25 cellular contexts compared by ENCODE assay signal in genomic region chr18:58714821-58715220, GRCh38. TPM values are rescaled to one million over a fixed set of nuclear protein-coding genes. Genes with fewer than 3 reads are reported as not detected.
DNase-seq lines count a peak whose midpoint lies in the region; ATAC-seq and TF ChIP-seq lines count a peak whose summit lies in the region.
"Had no signal": no experiment of that assay in that cellular context is flagged by ENCODE, and none has a peak within 500 bp of the region (broad histone marks: within the 10 kb centered on the region; RNA-seq: fewer than 3 reads in every experiment).

No MANE protein-coding gene starts in this region.

- H3K36me3 ChIP-seq in DOHH2 (ENCODE audit: control insufficient read depth, low read length) (peaks cover 41% of the 10 kb centered on the region), ovary (no peaks in the 10 kb centered on the region)
- H3K36me3 ChIP-seq: HAP-1 had no signal

- 93 to 100% (median 100%) methylated on average over 1 of the region's 1 CpG for WGBS in ovary, 3 donors

- no peaks in the 10 kb centered on the region for H3K9me2 ChIP-seq in DOHH2 (replicated peaks; ENCODE audit: control insufficient read depth, low read length)

- no peaks in the 10 kb centered on the region for H3K27me3 ChIP-seq in DOHH2 (ENCODE audit: control insufficient read depth, low read length)
- no peaks in the 10 kb centered on the region for H3K27me3 ChIP-seq in ovary
- H3K27me3 ChIP-seq: ascending aorta, neutrophil had no signal

- no peak overlapping the region for H3K27ac Mint-ChIP-seq in activated CD4-positive, alpha-beta T cell treated with anti-CD3 and anti-CD28 coated beads, Interleukin-2, amount 10 ng/mL, durations not matched to agents 24 days and 14 days
- H3K27ac Mint-ChIP-seq in activated T-helper 17 cell treated with anti-CD3 and anti-CD28 coated beads, Interleukin-2, amount 50 U/mL, for 72 hours = peak overlapping the region; percentile 82
- H3K27ac Mint-ChIP-seq in natural killer cell = peak overlapping the region; percentile 86 to 92

- ATAC-seq in activated T-helper 17 cell treated with anti-CD3 and anti-CD28 coated beads, Interleukin-2, amount 50 U/mL, for 72 hours (replicated peaks) = peak; percentile 75
- ATAC-seq in natural killer cell (no peak), left lobe of liver (no peak)
- ATAC-seq: lower lobe of right lung, psoas muscle had no signal

- TF ChIP-seq EP300 in ovary (IDR thresholded peaks at IDR 0.05) = no peak

- intact Hi-C loops in activated CD4-positive, alpha-beta T cell treated with anti-CD3 and anti-CD28 coated beads, Interleukin-2, amount 10 ng/mL, durations not matched to agents 24 days and 14 days (cut with micrococcal nuclease) = loop anchor here (2.0 kb wide), 1 partner anchor 18 kb away; no protein-coding TSS in a partner anchor
- intact Hi-C loops in natural killer cell (cut with micrococcal nuclease) (loop anchor here (5.0 kb wide), 1 partner anchor 43 kb away; the partner anchor contains the start of gene MALT1), ovary (cut with DNase I) (no loop called here)

- H3K79me2 ChIP-seq in DOHH2 (ENCODE audit: control insufficient read depth, low read length) = no peaks in the 10 kb centered on the region

- H3K27ac ChIP-seq in DOHH2 (ENCODE audit: low read depth, low read length) (no peak overlapping the region), ovary (no peak overlapping the region)
- H3K27ac ChIP-seq: ascending aorta, KMS-11, lower lobe of right lung, neutrophil, psoas muscle had no signal

- no peaks in the 10 kb centered on the region for H3K9me3 Mint-ChIP-seq in activated CD4-positive, alpha-beta T cell treated with anti-CD3 and anti-CD28 coated beads, Interleukin-2, amount 10 ng/mL, durations not matched to agents 24 days and 14 days
- no peaks in the 10 kb centered on the region for H3K9me3 Mint-ChIP-seq in activated T-helper 17 cell treated with anti-CD3 and anti-CD28 coated beads, Interleukin-2, amount 50 U/mL, for 72 hours
- no peaks in the 10 kb centered on the region for H3K9me3 Mint-ChIP-seq in natural killer cell

- H3K27me3 Mint-ChIP-seq in activated CD4-positive, alpha-beta T cell treated with anti-CD3 and anti-CD28 coated beads, Interleukin-2, amount 10 ng/mL, durations not matched to agents 24 days and 14 days = no peaks in the 10 kb centered on the region
- no peaks in the 10 kb centered on the region for H3K27me3 Mint-ChIP-seq in activated T-helper 17 cell treated with anti-CD3 and anti-CD28 coated beads, Interleukin-2, amount 50 U/mL, for 72 hours
- no peaks in the 10 kb centered on the region for H3K27me3 Mint-ChIP-seq in natural killer cell (ENCODE audit: low read depth in 2 of 2)

- H3K9me3 ChIP-seq in DOHH2 (ENCODE audit: control insufficient read depth, insufficient read depth, low read length) (no peaks in the 10 kb centered on the region), ovary (no peaks in the 10 kb centered on the region)
- H3K9me3 ChIP-seq: ascending aorta, Caco-2, HAP-1, lower lobe of right lung, neutrophil, psoas muscle had no signal

- DNase-seq in activated CD4-positive, alpha-beta T cell treated with anti-CD3 and anti-CD28 coated beads, Interleukin-2, amount 10 ng/mL, durations not matched to agents 24 days and 14 days = peak; percentile 52
- no peak for DNase-seq in activated CD4-positive, alpha-beta T cell treated with anti-CD3 and anti-CD28 coated beads for 4 hours
- no peak for DNase-seq in natural killer cell
- DNase-seq in ovary = no peak
- no peak for DNase-seq in left lobe of liver (ENCODE audit: low spot score)
- no peak for DNase-seq in SW480 (ENCODE audit: low spot score)
- DNase-seq: activated CD8-positive, alpha-beta memory T cell treated with anti-CD3 and anti-CD28 coated beads, Interleukin-2, amount 50 U/mL, for 48 hours; activated gamma-delta T cell; Caco-2; caudate nucleus; dermis blood vessel endothelial cell; DMS79 treated with DMSO at 0.1 percent for 48 hours; kidney; lower lobe of right lung; NCI-H1436 treated with DMSO at 0.1 percent for 48 hours; NCI-H2107; NCI-H510A; psoas muscle; SIG-M5 had no signal

- no peak overlapping the region; the same call in 1 of the 2 replicates for H3K4me2 ChIP-seq in DOHH2 (ENCODE audit: low read length)
- H3K4me2 ChIP-seq: KMS-11 had no signal

- H3K4me3 ChIP-seq in DOHH2 (ENCODE audit: low read length) = peak overlapping the region; percentile 25; the same call in 1 of the 2 replicates
- no peak overlapping the region for H3K4me3 ChIP-seq in ovary
- H3K4me3 ChIP-seq: ascending aorta, HAP-1, lower lobe of right lung, psoas muscle had no signal

- no peak for TF ChIP-seq POLR2A in ovary (IDR thresholded peaks at IDR 0.05)

- TF ChIP-seq CTCF in DOHH2 (IDR thresholded peaks at IDR 0.05; ENCODE audit: low read depth, low read length, poor library complexity, severe bottlenecking) = no peak
- TF ChIP-seq CTCF in natural killer cell (IDR thresholded peaks at IDR 0.05) = no peak
- TF ChIP-seq CTCF in ovary (IDR thresholded peaks at IDR 0.05) = no peak

- H3K4me3 Mint-ChIP-seq in activated CD4-positive, alpha-beta T cell treated with anti-CD3 and anti-CD28 coated beads, Interleukin-2, amount 10 ng/mL, durations not matched to agents 24 days and 14 days = no peak overlapping the region
- peak overlapping the region; percentile 36 for H3K4me3 Mint-ChIP-seq in activated T-helper 17 cell treated with anti-CD3 and anti-CD28 coated beads, Interleukin-2, amount 50 U/mL, for 72 hours
- H3K4me3 Mint-ChIP-seq in natural killer cell = no peak overlapping the region

- H3K4me1 Mint-ChIP-seq in activated CD4-positive, alpha-beta T cell treated with anti-CD3 and anti-CD28 coated beads, Interleukin-2, amount 10 ng/mL, durations not matched to agents 24 days and 14 days = peaks cover 40% of the 10 kb centered on the region
- peaks cover 33% of the 10 kb centered on the region for H3K4me1 Mint-ChIP-seq in activated T-helper 17 cell treated with anti-CD3 and anti-CD28 coated beads, Interleukin-2, amount 50 U/mL, for 72 hours
- H3K4me1 Mint-ChIP-seq in natural killer cell = peaks cover 29 to 34% of the 10 kb centered on the region in 2 donors

- H4K20me1 ChIP-seq in DOHH2 (ENCODE audit: control insufficient read depth, insufficient read depth, low read depth, low read length) = no peaks in the 10 kb centered on the region

- H3K4me1 ChIP-seq in DOHH2 (ENCODE audit: control insufficient read depth, low read length) (peaks cover 34% of the 10 kb centered on the region), ovary (ENCODE audit: insufficient read depth) (no peaks in the 10 kb centered on the region)
- H3K4me1 ChIP-seq: ascending aorta, Caco-2, HAP-1, psoas muscle had no signal

- H3K36me3 Mint-ChIP-seq in activated CD4-positive, alpha-beta T cell treated with anti-CD3 and anti-CD28 coated beads, Interleukin-2, amount 10 ng/mL, durations not matched to agents 24 days and 14 days (ENCODE audit: low read depth) = peaks cover 49% of the 10 kb centered on the region
- H3K36me3 Mint-ChIP-seq in activated T-helper 17 cell treated with anti-CD3 and anti-CD28 coated beads, Interleukin-2, amount 50 U/mL, for 72 hours (ENCODE audit: low read depth) = peaks cover 93% of the 10 kb centered on the region
- no peaks in the 10 kb centered on the region for H3K36me3 Mint-ChIP-seq in natural killer cell

- H3F3A ChIP-seq in DOHH2 (ENCODE audit: control insufficient read depth, insufficient read depth) = no peaks in the 10 kb centered on the region

RNA-seq across cellular contexts. Expression of gene MALT1, which starts 43.6 kb away (rescaled TPM):
- total RNA-seq in activated CD4-positive, alpha-beta T cell treated with anti-CD3 and anti-CD28 coated beads, Interleukin-2, amount 10 ng/mL, durations not matched to agents 24 days and 14 days = 22.7 and 24.9 TPM in 2 replicates
- 10 to 100 TPM; 45.3 to 92.3 TPM for total RNA-seq in activated T-helper 17 cell treated with anti-CD3 and anti-CD28 coated beads, Interleukin-2, amount 50 U/mL, for 72 hours
- 10 to 100 TPM; 49.8 to 55.8 (median 54.5) TPM for total RNA-seq in natural killer cell
- 10 to 100 TPM; 14.5 to 24.7 (median 19.0) TPM for total RNA-seq in ovary
- 10 to 100 TPM in 1 of 2 donors, 1 to 10 TPM in 1; 9.0 to 14.3 TPM for polyA plus RNA-seq in ovary
- 10.4 TPM for total RNA-seq in left lobe of liver

Comparison
In these comparisons a context has a peak if more than half of its experiments do, and no peak if none do; other contexts are left out.
1. intact Hi-C loops: an anchor here in activated CD4-positive, alpha-beta T cell treated with anti-CD3 and anti-CD28 coated beads, Interleukin-2, amount 10 ng/mL, durations not matched to agents 24 days and 14 days (2.0 kb wide) and natural killer cell (5.0 kb wide); none called in ovary.